Comparison of ENCODE assay signal across 8 cellular contexts in genomic region chr3:123448503-123449091, GRCh38. TPM values are rescaled to one million over a fixed set of nuclear protein-coding genes. Genes with fewer than 3 reads are reported as not detected.
A peak's percentile ranks its signal among the peaks of the same experiment; 100 is the strongest.
DNase-seq lines count a peak whose midpoint lies in the region; FAIRE-seq and TF ChIP-seq lines count a peak whose summit lies in the region.

TSS of gene ADCY5 (minus strand) at chr3:123449090. CDS start at chr3:123448545, 545 bp downstream.

- no peak within 1 kb of the TSS for H4K91ac ChIP-seq in neuronal stem cell (ENCODE audit: low read depth, low read length, poor library complexity)

- H3K4me3 ChIP-seq in foreskin fibroblast (ENCODE audit: low read depth in 1 of 2, low read length in 2 of 2) (peak within 1 kb of the TSS; percentile 45 to 54), neuronal stem cell (ENCODE audit: low read length in 2 of 2) (peak within 1 kb of the TSS; percentile 55 to 89)

- no peak for FAIRE-seq in GM19239 (lab: Jason Lieb, UNC)

- no peak within 1 kb of the TSS for H2BK12ac ChIP-seq in neuronal stem cell (ENCODE audit: low read length)

- no peak for TF ChIP-seq CTCF in VCaP (conservative IDR thresholded peaks at IDR 0.05)
- no peak for TF ChIP-seq CTCF in foreskin fibroblast (IDR thresholded peaks at IDR 0.05; ENCODE audit: low read depth, low read length)

- peak within 1 kb of the TSS; percentile 97 for H3K18ac ChIP-seq in neuronal stem cell (ENCODE audit: low read length)

- peak within 1 kb of the TSS; percentile 74 for H3K9ac ChIP-seq in neuronal stem cell (ENCODE audit: low read depth, low read length, poor library complexity)

- no peak within 1 kb of the TSS for H4K8ac ChIP-seq in neuronal stem cell (ENCODE audit: low read depth, low read length)

- peaks cover 0 to 5% of the 10 kb centered on the region in 2 donors for H3K4me1 ChIP-seq in neuronal stem cell (ENCODE audit: control insufficient read depth in 2 of 2, insufficient read depth in 1 of 2, low read depth in 1 of 2, low read length in 2 of 2)

- peak within 1 kb of the TSS; percentile 86 for H3K23ac ChIP-seq in neuronal stem cell (ENCODE audit: low read depth, low read length, poor library complexity)

- no peak within 1 kb of the TSS for H2AK5ac ChIP-seq in neuronal stem cell (ENCODE audit: low read depth, low read length)

- intact Hi-C loops in activated T-helper 2 cell treated with anti-CD3 and anti-CD28 coated beads, Interferon-gamma antibody, Interleukin-2, Interleukin-4, amounts not matched to agents 10 μg/mL and 5 μg/mL and 100 μg/mL, durations not matched to agents 14 hours and 24 hours and 36 hours (cut with micrococcal nuclease): no loop called here

- peaks cover 0 to 2% of the 10 kb centered on the region in 2 donors for H3K9me3 ChIP-seq in neuronal stem cell (replicated peaks in 1 of 2; ENCODE audit: control insufficient read depth in 2 of 2, insufficient read depth in 1 of 2, low read depth in 1 of 2, low read length in 2 of 2)

- peaks cover 9 to 75% (median 35%) of the 10 kb centered on the region in 3 experiments for H3K27me3 ChIP-seq in neuronal stem cell (ENCODE audit: control insufficient read depth in 3 of 3, insufficient read depth in 3 of 3, low read depth in 1 of 3, low read length in 3 of 3)

- no peak within 1 kb of the TSS for H3K4ac ChIP-seq in neuronal stem cell (ENCODE audit: low read length)

- H3K9me3 Mint-ChIP-seq in activated T-helper 2 cell treated with anti-CD3 and anti-CD28 coated beads, Interferon-gamma antibody, Interleukin-2, Interleukin-4, amounts not matched to agents 10 μg/mL and 5 μg/mL and 100 μg/mL, durations not matched to agents 14 hours and 24 hours and 36 hours: no peaks in the 10 kb centered on the region

- H3K36me3 ChIP-seq in neuronal stem cell (replicated peaks in 1 of 2; ENCODE audit: control insufficient read depth in 2 of 2, insufficient read depth in 2 of 2, low read length in 2 of 2): no peaks in the 10 kb centered on the region

- no peaks in the 10 kb centered on the region for H3K36me3 Mint-ChIP-seq in activated T-helper 2 cell treated with anti-CD3 and anti-CD28 coated beads, Interferon-gamma antibody, Interleukin-2, Interleukin-4, amounts not matched to agents 10 μg/mL and 5 μg/mL and 100 μg/mL, durations not matched to agents 14 hours and 24 hours and 36 hours (ENCODE audit: low read depth)

- H3K27ac Mint-ChIP-seq in activated T-helper 2 cell treated with anti-CD3 and anti-CD28 coated beads, Interferon-gamma antibody, Interleukin-2, Interleukin-4, amounts not matched to agents 10 μg/mL and 5 μg/mL and 100 μg/mL, durations not matched to agents 14 hours and 24 hours and 36 hours: no peak within 1 kb of the TSS

- H3K27ac ChIP-seq in VCaP (peak within 1 kb of the TSS; percentile 63), neuronal stem cell (replicated peaks; ENCODE audit: low read length) (no peak within 1 kb of the TSS)

- H3K79me1 ChIP-seq in neuronal stem cell (ENCODE audit: low read depth, low read length): no peaks in the 10 kb centered on the region

- H2BK5ac ChIP-seq in neuronal stem cell (ENCODE audit: low read length): no peak within 1 kb of the TSS

- no peak within 1 kb of the TSS for H3K14ac ChIP-seq in neuronal stem cell (ENCODE audit: low read length)

- no peak within 1 kb of the TSS for H2BK120ac ChIP-seq in neuronal stem cell (ENCODE audit: low read depth, low read length)

- no CpG with 5 or more reads among the region's 71 CpGs for WGBS in neuronal stem cell (ENCODE audit: extremely low coverage in 2 of 2, insufficient read length in 2 of 2, insufficient replicate concordance in 1 of 2), 2 donors

- H2AFZ ChIP-seq in neuronal stem cell (ENCODE audit: low read length): peak within 1 kb of the TSS; percentile 100

- peaks cover 54% of the 10 kb centered on the region for H3K27me3 Mint-ChIP-seq in activated T-helper 2 cell treated with anti-CD3 and anti-CD28 coated beads, Interferon-gamma antibody, Interleukin-2, Interleukin-4, amounts not matched to agents 10 μg/mL and 5 μg/mL and 100 μg/mL, durations not matched to agents 14 hours and 24 hours and 36 hours (ENCODE audit: low read depth)

- DNase-seq in GM19239 (ENCODE audit: insufficient read length, low spot score): peak; percentile 47
- DNase-seq in foreskin fibroblast: peak; percentile 12 to 47
- DNase-seq in neuronal stem cell (ENCODE audit: low spot score): peak; percentile 18
- DNase-seq in activated T-helper 2 cell treated with anti-CD3 and anti-CD28 coated beads, Interferon-gamma antibody, Interleukin-2, Interleukin-4, amounts not matched to agents 10 μg/mL and 5 μg/mL and 100 μg/mL, durations not matched to agents 14 hours and 24 hours and 36 hours (ENCODE audit: low spot score): no peak
- DNase-seq in midbrain (lab: John Stamatoyannopoulos, UW): no peak
- no peak for DNase-seq in stimulated activated CD4-positive, alpha-beta T cell treated with anti-CD3 and anti-CD28 coated beads, Interleukin-12 subunit alpha, Interleukin-12 subunit beta, amount 100 ng/mL, for 4 hours
- no peak for DNase-seq in putamen (ENCODE audit: low spot score)

- no peaks in the 10 kb centered on the region for H3K4me1 Mint-ChIP-seq in activated T-helper 2 cell treated with anti-CD3 and anti-CD28 coated beads, Interferon-gamma antibody, Interleukin-2, Interleukin-4, amounts not matched to agents 10 μg/mL and 5 μg/mL and 100 μg/mL, durations not matched to agents 14 hours and 24 hours and 36 hours (ENCODE audit: low read depth)

- H2BK15ac ChIP-seq in neuronal stem cell (ENCODE audit: low read length): no peak within 1 kb of the TSS

- H3K4me2 ChIP-seq in neuronal stem cell (ENCODE audit: insufficient read depth, low read length, poor library complexity, severe bottlenecking): peak within 1 kb of the TSS; percentile 96

- H3K4me3 Mint-ChIP-seq in activated T-helper 2 cell treated with anti-CD3 and anti-CD28 coated beads, Interferon-gamma antibody, Interleukin-2, Interleukin-4, amounts not matched to agents 10 μg/mL and 5 μg/mL and 100 μg/mL, durations not matched to agents 14 hours and 24 hours and 36 hours (ENCODE audit: low read depth): no peak within 1 kb of the TSS

RNA-seq across cellular contexts. Expression of gene ADCY5, which starts in this region (rescaled TPM):
- polyA plus RNA-seq in neuronal stem cell (2013, experiment 1 of 2): 2.2 TPM
- polyA plus RNA-seq in neuronal stem cell (2013, experiment 2 of 2): 2.2 TPM
- not detected in 2 replicates for total RNA-seq in activated T-helper 2 cell treated with anti-CD3 and anti-CD28 coated beads, Interferon-gamma antibody, Interleukin-2, Interleukin-4, amounts not matched to agents 10 μg/mL and 5 μg/mL and 100 μg/mL, durations not matched to agents 14 hours and 24 hours and 36 hours

Comparison
In these comparisons a context has a peak if more than half of its experiments do, and no peak if none do; other contexts are left out.
1. DNase-seq: peak in GM19239 (single experiment), foreskin fibroblast (2 of 2) and neuronal stem cell (single experiment); none in activated T-helper 2 cell treated with anti-CD3 and anti-CD28 coated beads, Interferon-gamma antibody, Interleukin-2, Interleukin-4, amounts not matched to agents 10 μg/mL and 5 μg/mL and 100 μg/mL, durations not matched to agents 14 hours and 24 hours and 36 hours (single experiment), midbrain (single experiment), stimulated activated CD4-positive, alpha-beta T cell treated with anti-CD3 and anti-CD28 coated beads, Interleukin-12 subunit alpha, Interleukin-12 subunit beta, amount 100 ng/mL, for 4 hours (single experiment) and putamen (single experiment).